9 cellular contexts compared by ENCODE assay signal in genomic region chr2:234989183-234989701, GRCh38. TPM values are rescaled to one million over a fixed set of nuclear protein-coding genes. Genes with fewer than 3 reads are reported as not detected.
DNase-seq lines count a peak whose midpoint lies in the region; ATAC-seq, FAIRE-seq and TF ChIP-seq lines count a peak whose summit lies in the region.
"Had no signal": no experiment of that assay in that cellular context is flagged by ENCODE, and none has a peak within 500 bp of the region (broad histone marks: within the 10 kb centered on the region; RNA-seq: fewer than 3 reads in every experiment).

No MANE protein-coding gene starts in this region.

- H3K4me1 Mint-ChIP-seq in astrocyte (ENCODE audit: low read depth, unreplicated experiment) (peaks cover 83% of the 10 kb centered on the region), type B pancreatic cell (ENCODE audit: unreplicated experiment) (peaks cover 26% of the 10 kb centered on the region)
- peaks cover 0 to 2% (median 0%) of the 10 kb centered on the region in 4 donors for H3K4me1 Mint-ChIP-seq in CD4-positive, alpha-beta memory T cell

- TF ChIP-seq CTCF in astrocyte (IDR thresholded peaks at IDR 0.05; ENCODE audit: insufficient read depth, low read depth, low read length) (no peak), keratinocyte (optimal IDR thresholded peaks at IDR 0.05 in 1 of 3, IDR thresholded peaks at IDR 0.05 in 1 of 3, conservative IDR thresholded peaks at IDR 0.05 in 1 of 3; ENCODE audit: extremely low read depth in 1 of 3, insufficient read depth in 2 of 3, low read length in 3 of 3) (no peak), stomach (IDR thresholded peaks at IDR 0.05) (no peak), type B pancreatic cell (conservative IDR thresholded peaks at IDR 0.05) (no peak)

- H3K9me3 Mint-ChIP-seq in astrocyte (ENCODE audit: unreplicated experiment) (no peaks in the 10 kb centered on the region), type B pancreatic cell (no peaks in the 10 kb centered on the region)
- peaks cover 0 to 4% (median 0%) of the 10 kb centered on the region in 8 donors for H3K9me3 Mint-ChIP-seq in CD4-positive, alpha-beta memory T cell

- DNase-seq in LoVo (ENCODE audit: low spot score): peak; percentile 82
- peak; percentile 70 for DNase-seq in astrocyte (ENCODE audit: low read depth)
- peak; percentile 56 for DNase-seq in keratinocyte (ENCODE audit: low read depth, low spot score)
- peak; percentile 99 for DNase-seq in stomach
- DNase-seq in type B pancreatic cell (ENCODE audit: extremely low spot score, unreplicated experiment): no peak
- no peak for DNase-seq in CD4-positive, alpha-beta memory T cell
- DNase-seq: activated CD8-positive, alpha-beta memory T cell treated with anti-CD3 and anti-CD28 coated beads for 24 hours had no signal

- H3K36me3 ChIP-seq in astrocyte (ENCODE audit: insufficient read depth, low read length): peaks cover 12% of the 10 kb centered on the region
- H3K36me3 ChIP-seq in keratinocyte (ENCODE audit: control insufficient read depth in 2 of 2, extremely low read depth in 1 of 2, insufficient read depth in 2 of 2, low read length in 2 of 2): peaks cover 0 to 12% of the 10 kb centered on the region in 2 experiments
- H3K36me3 ChIP-seq in stomach: no peaks in the 10 kb centered on the region
- H3K36me3 ChIP-seq in CD4-positive, alpha-beta memory T cell (ENCODE audit: insufficient read depth, low read length): no peaks in the 10 kb centered on the region

- H2AFZ ChIP-seq in astrocyte (ENCODE audit: low read depth, low read length): no peak overlapping the region
- no peak overlapping the region for H2AFZ ChIP-seq in keratinocyte (ENCODE audit: control insufficient read depth, low read length)

- H3K9me3 ChIP-seq in astrocyte (ENCODE audit: insufficient read depth, low read depth, low read length): no peaks in the 10 kb centered on the region
- no peaks in the 10 kb centered on the region for H3K9me3 ChIP-seq in keratinocyte (ENCODE audit: control insufficient read depth, low read depth, low read length)
- no peaks in the 10 kb centered on the region for H3K9me3 ChIP-seq in stomach
- no peaks in the 10 kb centered on the region for H3K9me3 ChIP-seq in CD4-positive, alpha-beta memory T cell (ENCODE audit: control insufficient read depth in 1 of 2, low read length in 2 of 2)

- peaks cover 36% of the 10 kb centered on the region for H3K4me1 ChIP-seq in astrocyte (ENCODE audit: insufficient read depth, low read length)
- peaks cover 15% of the 10 kb centered on the region for H3K4me1 ChIP-seq in keratinocyte (ENCODE audit: control insufficient read depth, extremely low read depth, insufficient read depth, low read length)
- H3K4me1 ChIP-seq in stomach: peaks cover 16 to 75% (median 63%) of the 10 kb centered on the region in 4 donors
- H3K4me1 ChIP-seq in CD4-positive, alpha-beta memory T cell (ENCODE audit: insufficient read depth, low read length): no peaks in the 10 kb centered on the region

- H4K20me1 ChIP-seq in astrocyte (ENCODE audit: insufficient read depth, low read length) (peaks cover 94% of the 10 kb centered on the region), keratinocyte (ENCODE audit: control insufficient read depth, extremely low read depth, insufficient read depth, low read length) (peaks cover 11% of the 10 kb centered on the region)

- no peaks in the 10 kb centered on the region for H3K27me3 Mint-ChIP-seq in astrocyte (ENCODE audit: low read depth, unreplicated experiment)
- no peaks in the 10 kb centered on the region for H3K27me3 Mint-ChIP-seq in type B pancreatic cell
- H3K27me3 Mint-ChIP-seq in CD4-positive, alpha-beta memory T cell: peaks cover 5 to 17% of the 10 kb centered on the region in 2 donors

- H3K9ac ChIP-seq in astrocyte (ENCODE audit: low read length): no peak overlapping the region
- peak overlapping the region; percentile 43 for H3K9ac ChIP-seq in keratinocyte (ENCODE audit: control insufficient read depth, extremely low read depth, insufficient read depth, low read length)

- H3K9me1 ChIP-seq in keratinocyte (ENCODE audit: control insufficient read depth, extremely low read depth, insufficient read depth, low read length): peaks cover 10% of the 10 kb centered on the region

- H3K4me3 Mint-ChIP-seq in astrocyte (ENCODE audit: unreplicated experiment) (no peak overlapping the region), type B pancreatic cell (no peak overlapping the region)
- H3K4me3 Mint-ChIP-seq in CD4-positive, alpha-beta memory T cell: no peak overlapping the region

- peak overlapping the region; percentile 41 for H3K4me2 ChIP-seq in astrocyte (ENCODE audit: low read length)
- H3K4me2 ChIP-seq in keratinocyte (ENCODE audit: control insufficient read depth, extremely low read depth, insufficient read depth, low read depth, low read length): peak overlapping the region; percentile 78

- H3K27ac ChIP-seq in astrocyte (ENCODE audit: low read depth, low read length) (peak overlapping the region; percentile 16), keratinocyte (ENCODE audit: control insufficient read depth, insufficient read depth, low read length) (peak overlapping the region; percentile 53), stomach (peak overlapping the region; percentile 63 to 86 (median 78))
- no peak overlapping the region for H3K27ac ChIP-seq in CD4-positive, alpha-beta memory T cell (ENCODE audit: low read depth, low read length)

- no peak overlapping the region for H3K4me3 ChIP-seq in astrocyte (ENCODE audit: insufficient read depth, low read depth, low read length)
- peak overlapping the region in 1 of 3 experiments; percentile 3 for H3K4me3 ChIP-seq in keratinocyte (ENCODE audit: control insufficient read depth in 2 of 3, extremely low read depth in 1 of 3, insufficient read depth in 2 of 3, low read depth in 1 of 3, low read length in 3 of 3)
- no peak overlapping the region for H3K4me3 ChIP-seq in stomach
- no peak overlapping the region for H3K4me3 ChIP-seq in CD4-positive, alpha-beta memory T cell (ENCODE audit: low read length in 2 of 2)

- CTCF ChIA-PET in CD4-positive, alpha-beta memory T cell (lab: Charles Lee; ENCODE audit: partially characterized antibody): no interaction called here

- H3K27ac Mint-ChIP-seq in astrocyte (ENCODE audit: unreplicated experiment) (no peak overlapping the region), type B pancreatic cell (no peak overlapping the region)
- H3K27ac Mint-ChIP-seq in CD4-positive, alpha-beta memory T cell: no peak overlapping the region

- H3K27me3 ChIP-seq in astrocyte (ENCODE audit: insufficient read depth, low read length): no peaks in the 10 kb centered on the region
- H3K27me3 ChIP-seq in keratinocyte (ENCODE audit: control insufficient read depth, extremely low read depth, insufficient read depth, low read length): no peaks in the 10 kb centered on the region
- H3K27me3 ChIP-seq in stomach: no peaks in the 10 kb centered on the region
- no peaks in the 10 kb centered on the region for H3K27me3 ChIP-seq in CD4-positive, alpha-beta memory T cell (ENCODE audit: insufficient read depth, low read length)

- no peak for TF ChIP-seq POLR2A in stomach (IDR thresholded peaks at IDR 0.05)

- ATAC-seq in HG03135 (IDR thresholded peaks at IDR 0.05; ENCODE audit: unreplicated experiment) (no peak), HG03108 (IDR thresholded peaks at IDR 0.05; ENCODE audit: unreplicated experiment) (no peak)

- intact Hi-C loops in stomach (cut with DNase I; ENCODE audit: low total_unique reads): no loop called here
- intact Hi-C loops in CD4-positive, alpha-beta memory T cell (cut with micrococcal nuclease): no loop called here

- H3K79me2 ChIP-seq in astrocyte (ENCODE audit: insufficient read depth, low read length) (peaks cover 100% of the 10 kb centered on the region), keratinocyte (ENCODE audit: control insufficient read depth, insufficient read depth, low read length) (peaks cover 98% of the 10 kb centered on the region)

- FAIRE-seq in astrocyte (lab: Jason Lieb, UNC) (no peak), keratinocyte (lab: Jason Lieb, UNC) (peak; percentile 75)

- peaks cover 29% of the 10 kb centered on the region for H3K36me3 Mint-ChIP-seq in astrocyte (ENCODE audit: low read depth, unreplicated experiment)
- peaks cover 13% of the 10 kb centered on the region for H3K36me3 Mint-ChIP-seq in type B pancreatic cell
- no peaks in the 10 kb centered on the region for H3K36me3 Mint-ChIP-seq in CD4-positive, alpha-beta memory T cell

- TF ChIP-seq EP300 in stomach (IDR thresholded peaks at IDR 0.05): no peak

- POLR2A ChIA-PET in CD4-positive, alpha-beta memory T cell (lab: Charles Lee; ENCODE audit: partially characterized antibody): no interaction called here

- dilution Hi-C loops in keratinocyte (cut with MboI; ENCODE audit: extremely low pct_ligation_motif_present, low sequenced_read_pairs): no loop called here

- WGBS in stomach, 5 donors: 17 to 27% (median 19%) methylated on average over 11 to 13 of the region's 13 CpGs

RNA-seq across cellular contexts. Expression of gene SH3BP4, which starts 37.4 kb away (rescaled TPM):
- total RNA-seq in astrocyte: 117 and 127 TPM in 2 replicates
- 46.4 to 56.4 TPM (median 50.4 TPM) in 3 replicates for polyA plus RNA-seq in keratinocyte
- 15.7 TPM for polyA plus RNA-seq in keratinocyte (2011; ENCODE audit: low read depth)
- polyA plus RNA-seq in keratinocyte (2011; cell fraction: cytosol; rRNA removed): 38.6 and 45.2 TPM in 2 replicates
- 62.3 and 64.3 TPM in 2 replicates for polyA plus RNA-seq in keratinocyte (2011; cell fraction: nucleus; rRNA removed)
- 18.3 and 39.2 TPM in 2 replicates for polyA plus RNA-seq in keratinocyte (2012; ENCODE audit: low replicate concordance)
- polyA minus RNA-seq in keratinocyte: 56.4 to 124 TPM (median 78.8 TPM) in 3 replicates
- polyA minus RNA-seq in keratinocyte (2011; cell fraction: cytosol; rRNA and poly(A)+ RNA removed): 33.4 TPM
- 43.1 and 65.2 TPM in 2 replicates for polyA minus RNA-seq in keratinocyte (2011; cell fraction: nucleus; rRNA and poly(A)+ RNA removed)
- 10 to 100 TPM; 12.8 to 54.0 (median 41.5) TPM for total RNA-seq in stomach
- 10 to 100 TPM; 10.2 to 20.0 (median 17.6) TPM for polyA plus RNA-seq in stomach
- total RNA-seq in type B pancreatic cell (ENCODE audit: low replicate concordance): 42.6 and 49.5 TPM in 2 replicates
- under 1 TPM in 1 of 2 experiments, not detected in 1; 0.20 TPM for total RNA-seq in CD4-positive, alpha-beta memory T cell
- polyA plus RNA-seq in CD4-positive, alpha-beta memory T cell: not detected

Comparison
In these comparisons a context has a peak if more than half of its experiments do, and no peak if none do; other contexts are left out.
1. DNase-seq: peak in LoVo (single experiment), astrocyte (single experiment), keratinocyte (single experiment) and stomach (single experiment); none in type B pancreatic cell (single experiment) and CD4-positive, alpha-beta memory T cell (0 of 5).
2. RNA of gene SH3BP4, which starts 37.4 kb away (total RNA-seq): 117 to 127 TPM in astrocyte, 42.6 to 49.5 TPM in type B pancreatic cell and 12.8 to 54.0 TPM in stomach; 0.20 TPM in CD4-positive, alpha-beta memory T cell; every median in the first group is over 10 times any median in the second.